In the genomic region with DNA sequence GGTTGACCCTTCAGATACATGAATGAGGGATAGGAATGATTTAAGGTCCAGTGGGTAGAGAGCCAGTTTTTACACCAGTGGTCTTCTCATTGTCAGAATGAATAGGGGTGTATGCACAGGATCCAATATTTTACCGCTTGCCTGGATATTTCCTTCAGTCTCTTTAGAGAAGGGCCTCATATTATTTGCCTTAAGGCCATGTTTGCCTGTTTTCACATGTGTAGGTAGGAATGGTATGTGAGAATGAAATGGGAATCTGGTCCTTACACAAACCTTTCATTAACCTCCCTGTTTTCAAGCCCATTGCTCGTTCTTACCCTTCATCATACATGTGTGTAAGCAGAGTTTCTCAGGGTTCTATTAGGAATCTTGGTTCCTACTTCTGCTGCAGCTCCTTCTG, we compare ENCODE assay signal across 1 cellular context.
TF ChIP-seq lines count a peak whose summit lies in the region.

No MANE protein-coding gene starts in this region.

TF ChIP-seq in K562, 482 proteins besides CTCF, POLR2A, EP300 and RAD21:
- TF ChIP-seq, protein P1, sequence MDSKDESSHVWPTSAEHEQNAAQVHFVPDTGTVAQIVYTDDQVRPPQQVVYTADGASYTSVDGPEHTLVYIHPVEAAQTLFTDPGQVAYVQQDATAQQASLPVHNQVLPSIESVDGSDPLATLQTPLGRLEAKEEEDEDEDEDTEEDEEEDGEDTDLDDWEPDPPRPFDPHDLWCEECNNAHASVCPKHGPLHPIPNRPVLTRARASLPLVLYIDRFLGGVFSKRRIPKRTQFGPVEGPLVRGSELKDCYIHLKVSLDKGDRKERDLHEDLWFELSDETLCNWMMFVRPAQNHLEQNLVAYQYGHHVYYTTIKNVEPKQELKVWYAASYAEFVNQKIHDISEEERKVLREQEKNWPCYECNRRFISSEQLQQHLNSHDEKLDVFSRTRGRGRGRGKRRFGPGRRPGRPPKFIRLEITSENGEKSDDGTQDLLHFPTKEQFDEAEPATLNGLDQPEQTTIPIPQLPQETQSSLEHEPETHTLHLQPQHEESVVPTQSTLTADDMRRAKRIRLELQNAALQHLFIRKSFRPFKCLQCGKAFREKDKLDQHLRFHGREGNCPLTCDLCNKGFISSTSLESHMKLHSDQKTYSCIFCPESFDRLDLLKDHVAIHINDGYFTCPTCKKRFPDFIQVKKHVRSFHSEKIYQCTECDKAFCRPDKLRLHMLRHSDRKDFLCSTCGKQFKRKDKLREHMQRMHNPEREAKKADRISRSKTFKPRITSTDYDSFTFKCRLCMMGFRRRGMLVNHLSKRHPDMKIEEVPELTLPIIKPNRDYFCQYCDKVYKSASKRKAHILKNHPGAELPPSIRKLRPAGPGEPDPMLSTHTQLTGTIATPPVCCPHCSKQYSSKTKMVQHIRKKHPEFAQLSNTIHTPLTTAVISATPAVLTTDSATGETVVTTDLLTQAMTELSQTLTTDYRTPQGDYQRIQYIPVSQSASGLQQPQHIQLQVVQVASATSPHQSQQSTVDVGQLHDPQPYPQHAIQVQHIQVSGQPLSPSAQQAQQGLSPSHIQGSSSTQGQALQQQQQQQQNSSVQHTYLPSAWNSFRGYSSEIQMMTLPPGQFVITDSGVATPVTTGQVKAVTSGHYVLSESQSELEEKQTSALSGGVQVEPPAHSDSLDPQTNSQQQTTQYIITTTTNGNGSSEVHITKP (IDR thresholded peaks at IDR 0.05; ENCODE audit: partially characterized antibody) = peak; percentile 52
- no peak for TF ChIP-seq SRSF1 (IDR thresholded peaks at IDR 0.05; ENCODE audit: low read depth, low read length)
TF ChIP-seq in K562: peak in this region for 1.
